In genomic region chr9:42378418-42378815, GRCh38 we compare ENCODE assay signal across 22 cellular contexts.
A peak's percentile ranks its signal among the peaks of the same experiment; 100 is the strongest.
DNase-seq lines count a peak whose midpoint lies in the region; ATAC-seq, FAIRE-seq and TF ChIP-seq lines count a peak whose summit lies in the region.
"Had no signal": no experiment of that assay in that cellular context is flagged by ENCODE, and none has a peak within 500 bp of the region (broad histone marks: within the 10 kb centered on the region; RNA-seq: fewer than 3 reads in every experiment).

No MANE protein-coding gene starts in this region.

- no peak for TF ChIP-seq EP300 in A549 (IDR thresholded peaks at IDR 0.05)
- TF ChIP-seq EP300 in K562 (IDR thresholded peaks at IDR 0.05; ENCODE audit: low read length), result no peak

- DNase-seq in A549 (ENCODE audit: low read depth in 1 of 2, low spot score in 1 of 2), result no peak
- DNase-seq in IMR-90, result no peak
- no peak for DNase-seq in K562 (ENCODE audit: extremely low read depth in 1 of 4, low spot score in 3 of 4)
- DNase-seq in activated T-cell treated with anti-CD3 and anti-CD28 coated beads for 4 hours, result no peak
- no peak for DNase-seq in NCI-H2107 (lab: John Stamatoyannopoulos, UW)
- DNase-seq in T-helper 2 cell, result no peak
- DNase-seq: 8988T; AML-193; Caco-2; Calu3; CD4-positive, alpha-beta T cell; CD8-positive, alpha-beta T cell; DMS79 treated with DMSO at 0.1 percent for 48 hours; GF-D8 had no signal

- no peak overlapping the region for H4K5ac ChIP-seq in IMR-90 (ENCODE audit: low read depth, low read length)

- no peak overlapping the region for H2AFZ ChIP-seq in IMR-90 (replicated peaks; ENCODE audit: low read length, poor library complexity)
- no peak overlapping the region for H2AFZ ChIP-seq in K562 (ENCODE audit: low read depth, low read length)

- no peak overlapping the region for H2BK20ac ChIP-seq in IMR-90 (ENCODE audit: low read depth, low read length)

- no peaks in the 10 kb centered on the region for H3K9me1 ChIP-seq in IMR-90 (ENCODE audit: insufficient read depth, low read length)
- H3K9me1 ChIP-seq in K562 (ENCODE audit: control insufficient read depth, insufficient read depth, low read length), result no peaks in the 10 kb centered on the region

- H3K9ac ChIP-seq in IMR-90 (ENCODE audit: low read depth, low read length), result no peak overlapping the region
- H3K9ac ChIP-seq in K562 (ENCODE audit: insufficient read depth in 1 of 2, low read depth in 2 of 2, low read length in 2 of 2), result no peak overlapping the region
- H3K9ac ChIP-seq: BLaER1 treated with 17β-estradiol and CSF1 and Interleukin-3, amounts not matched to agents 10 nM and 100 nM had no signal

- FAIRE-seq in A549 (lab: Jason Lieb, UNC) (no peak), K562 (lab: Jason Lieb, UNC) (no peak)
- FAIRE-seq: A204.1, D721Med, G401.6, GM12878, GM12892, GM18507 had no signal

- POLR2A ChIA-PET in A549 (lab: Yijun Ruan, JAX) (no interaction called here), IMR-90 (lab: Charles Lee; ENCODE audit: unreplicated experiment) (no interaction called here), K562 (lab: Yijun Ruan, JAX) (no interaction called here)

- H3K4ac ChIP-seq in IMR-90 (ENCODE audit: low read depth, low read length), result no peak overlapping the region

- H4K8ac ChIP-seq in IMR-90 (ENCODE audit: low read depth in 2 of 2, low read length in 2 of 2), result no peak overlapping the region

- TF ChIP-seq POLR2A in A549 (IDR thresholded peaks at IDR 0.05; ENCODE audit: low read length), result no peak
- TF ChIP-seq POLR2A in IMR-90 (IDR thresholded peaks at IDR 0.05; ENCODE audit: low read depth, low read length), result no peak
- no peak for TF ChIP-seq POLR2A in K562 (conservative IDR thresholded peaks at IDR 0.05)

- no peaks in the 10 kb centered on the region for H3K27me3 ChIP-seq in IMR-90 (ENCODE audit: control insufficient read depth, insufficient read depth, low read length)
- H3K27me3 ChIP-seq in K562 (ENCODE audit: control insufficient read depth in 2 of 2, insufficient read depth in 2 of 2, low read length in 2 of 2), result no peaks in the 10 kb centered on the region

- H3K4me3 ChIP-seq in A549, result no peak overlapping the region
- H3K4me3 ChIP-seq in IMR-90 (ENCODE audit: insufficient read depth, low read depth, low read length), result no peak overlapping the region
- no peak overlapping the region for H3K4me3 ChIP-seq in K562
- H3K4me3 ChIP-seq: BLaER1 treated with 17β-estradiol and CSF1 and Interleukin-3, amounts not matched to agents 10 nM and 100 nM; GM12878 had no signal

- no peak overlapping the region for H3K23ac ChIP-seq in IMR-90 (ENCODE audit: low read depth, low read length)

- intact Hi-C loops in IMR-90 (cut with micrococcal nuclease) (no loop called here), K562 (cut with micrococcal nuclease) (no loop called here)

- CTCF ChIA-PET in A549 (lab: Yijun Ruan, JAX), result no interaction called here
- CTCF ChIA-PET in IMR-90 (lab: Yijun Ruan, JAX), result no interaction called here
- CTCF ChIA-PET in K562 (lab: Yijun Ruan, JAX; ENCODE audit: low intra/inter-chr PET ratio), result no interaction called here

- TF ChIP-seq CTCF in A549 (IDR thresholded peaks at IDR 0.05) (no peak), IMR-90 (conservative IDR thresholded peaks at IDR 0.05; ENCODE audit: low read depth, low read length) (no peak), K562 (IDR thresholded peaks at IDR 0.05 in 2 of 3, conservative IDR thresholded peaks at IDR 0.05 in 1 of 3; ENCODE audit: insufficient read depth in 2 of 3, low read depth in 1 of 3, low read length in 3 of 3) (no peak)

- H3K27ac ChIP-seq in A549 (no peak overlapping the region), IMR-90 (ENCODE audit: insufficient read depth, low read length) (no peak overlapping the region), K562 (ENCODE audit: extremely low read depth, low read depth, low read length) (no peak overlapping the region)
- H3K27ac ChIP-seq: BLaER1 treated with 17β-estradiol and CSF1 and Interleukin-3, amounts not matched to agents 10 nM and 100 nM; C4-2B had no signal

- no peak overlapping the region for H2AK9ac ChIP-seq in IMR-90 (replicated peaks; ENCODE audit: low read depth, low read length, poor library complexity)

- H3K14ac ChIP-seq in IMR-90 (replicated peaks; ENCODE audit: low read depth, low read length), result no peak overlapping the region

- dilution Hi-C loops in IMR-90 (cut with HindIII; ENCODE audit: low sequenced_read_pairs, unreplicated experiment), result no loop called here

- H3K56ac ChIP-seq in IMR-90 (ENCODE audit: extremely low read depth, insufficient read depth, low read length), result no peak overlapping the region

- H4K91ac ChIP-seq in IMR-90 (ENCODE audit: insufficient read depth, low read depth, low read length), result no peak overlapping the region

- H2BK5ac ChIP-seq in IMR-90 (ENCODE audit: low read depth, low read length, poor library complexity, severe bottlenecking), result no peak overlapping the region

- H2AK5ac ChIP-seq in IMR-90 (ENCODE audit: low read depth, low read length), result no peak overlapping the region

- no peak overlapping the region for H2BK120ac ChIP-seq in IMR-90 (ENCODE audit: low read depth, low read length)

- H4K20me1 ChIP-seq in IMR-90 (ENCODE audit: insufficient read depth, low read length) (no peaks in the 10 kb centered on the region), K562 (replicated peaks; ENCODE audit: control insufficient read depth, insufficient read depth, low read length) (no peaks in the 10 kb centered on the region)
- H4K20me1 ChIP-seq: BLaER1 treated with 17β-estradiol and CSF1 and Interleukin-3, amounts not matched to agents 10 nM and 100 nM had no signal

- no peaks in the 10 kb centered on the region for H3K79me2 ChIP-seq in K562 (ENCODE audit: control insufficient read depth, insufficient read depth, low read length)

- no peak overlapping the region for H3K18ac ChIP-seq in IMR-90 (ENCODE audit: low read depth, low read length)

- no peak for ATAC-seq in A549
- ATAC-seq in IMR-90 (ENCODE audit: low read depth), result no peak
- ATAC-seq in K562, result no peak
- ATAC-seq: CD8-positive, alpha-beta T cell; GM12878 had no signal

- H3K4me2 ChIP-seq in A549, result no peak overlapping the region
- H3K4me2 ChIP-seq in IMR-90 (ENCODE audit: low read depth, low read length), result no peak overlapping the region
- no peak overlapping the region for H3K4me2 ChIP-seq in K562 (ENCODE audit: insufficient read depth, low read length)
- H3K4me2 ChIP-seq: BLaER1 treated with 17β-estradiol and CSF1 and Interleukin-3, amounts not matched to agents 10 nM and 100 nM had no signal

- in situ Hi-C loops in IMR-90 (cut with MboI; ENCODE audit: low sequenced_read_pairs), result no loop called here
- in situ Hi-C loops in K562 (cut with MboI), result no loop called here

- no peak for TF ChIP-seq RAD21 in A549 (conservative IDR thresholded peaks at IDR 0.05 in 1 of 2, IDR thresholded peaks at IDR 0.05 in 1 of 2)
- TF ChIP-seq RAD21 in IMR-90 (IDR thresholded peaks at IDR 0.05; ENCODE audit: low read length), result no peak
- TF ChIP-seq RAD21 in K562 (CRISPR knock-in tag; conservative IDR thresholded peaks at IDR 0.05 in 1 of 2, IDR thresholded peaks at IDR 0.05 in 1 of 2), result no peak

- no peaks in the 10 kb centered on the region for H3K79me1 ChIP-seq in IMR-90 (ENCODE audit: low read depth in 1 of 2, low read length in 2 of 2)

- no peak overlapping the region for H2BK15ac ChIP-seq in IMR-90 (ENCODE audit: low read depth, low read length)

- no peaks in the 10 kb centered on the region for H3K9me3 ChIP-seq in A549
- peaks cover 2% of the 10 kb centered on the region; the same call in 1 of the 2 replicates for H3K9me3 ChIP-seq in IMR-90 (ENCODE audit: control insufficient read depth, insufficient read depth, low read length)
- no peaks in the 10 kb centered on the region for H3K9me3 ChIP-seq in K562 (replicated peaks; ENCODE audit: control insufficient read depth, insufficient read depth, low read depth, low read length)
- H3K9me3 ChIP-seq: Caco-2 had no signal

- BruUV-seq in IMR-90 (replicated peaks; lab: Mats Ljungman, UMichigan), result no TSS peak
- no TSS peak for BruUV-seq in K562 (replicated peaks; lab: Mats Ljungman, UMichigan)

- 75% methylated on average over 2 of the region's 2 CpGs for WGBS in A549 (ENCODE audit: missing lambda C conversion rate)
- no CpG with 5 or more reads among the region's 2 CpGs for WGBS in IMR-90 (ENCODE audit: extremely low coverage in 2 of 2, insufficient read length in 1 of 2), 2 experiments
- WGBS in K562 (ENCODE audit: insufficient coverage, low coverage, missing lambda C conversion rate), result 0% methylated on average over 2 of the region's 2 CpGs

- H3K36me3 ChIP-seq in IMR-90 (ENCODE audit: control insufficient read depth, insufficient read depth, low read length) (no peaks in the 10 kb centered on the region), K562 (ENCODE audit: control insufficient read depth, insufficient read depth, low read length) (no peaks in the 10 kb centered on the region)
- H3K36me3 ChIP-seq: BLaER1 treated with 17β-estradiol and CSF1 and Interleukin-3, amounts not matched to agents 10 nM and 100 nM had no signal

- H3K4me1 ChIP-seq in A549 (peaks cover 6% of the 10 kb centered on the region; the same call in 1 of the 3 replicates), IMR-90 (ENCODE audit: control insufficient read depth, insufficient read depth, low read length) (no peaks in the 10 kb centered on the region), K562 (replicated peaks in 1 of 2; ENCODE audit: control insufficient read depth in 2 of 2, insufficient read depth in 2 of 2, low read length in 2 of 2) (no peaks in the 10 kb centered on the region)
- H3K4me1 ChIP-seq: BLaER1 treated with 17β-estradiol and CSF1 and Interleukin-3, amounts not matched to agents 10 nM and 100 nM; Caco-2 had no signal

TF ChIP-seq in A549, 52 proteins besides CTCF, POLR2A, EP300 and RAD21:
- TF ChIP-seq SREBF2 (IDR thresholded peaks at IDR 0.05), result no peak
- TF ChIP-seq MAFK (IDR thresholded peaks at IDR 0.05; ENCODE audit: partially characterized antibody), result peak; percentile 86

TF ChIP-seq in IMR-90, 13 proteins besides CTCF, POLR2A, EP300 and RAD21:
- TF ChIP-seq NFE2L2 (IDR thresholded peaks at IDR 0.05; ENCODE audit: low read depth, low read length) (no peak), BHLHE40 (IDR thresholded peaks at IDR 0.05; ENCODE audit: low read depth, low read length) (no peak), FOS (IDR thresholded peaks at IDR 0.05; ENCODE audit: low read depth, low read length) (no peak), MAFK (IDR thresholded peaks at IDR 0.05; ENCODE audit: low read depth, low read length) (peak; percentile 58)

TF ChIP-seq in K562, 482 proteins besides CTCF, POLR2A, EP300 and RAD21:
- TF ChIP-seq ZNF316 (IDR thresholded peaks at IDR 0.05), result peak; percentile 46
- TF ChIP-seq PHB (CRISPR knock-in tag; IDR thresholded peaks at IDR 0.05), result no peak

Comparison
In these comparisons a context has a peak if more than half of its experiments do, and no peak if none do; other contexts are left out.
1. Of the 35 proteins assayed by ChIP-seq in both K562 and A549: peak only in K562: none; only in A549: MAFK; in both: none; in neither: 34.